ENCODE assay signal across 8 cellular contexts in genomic region chr6:111602481-111603404, GRCh38. TPM values are rescaled to one million over a fixed set of nuclear protein-coding genes. Genes with fewer than 3 reads are reported as not detected.
DNase-seq lines count a peak whose midpoint lies in the region; TF ChIP-seq lines count a peak whose summit lies in the region.

No MANE protein-coding gene starts in this region.

- H3K4me2 ChIP-seq in skeletal muscle satellite cell (ENCODE audit: low read length), result peak overlapping the region; percentile 81

- peak overlapping the region; percentile 64 to 65 for H3K4me3 ChIP-seq in ascending aorta
- H3K4me3 ChIP-seq in skeletal muscle satellite cell (ENCODE audit: low read length), result peak overlapping the region; percentile 70
- no peak overlapping the region for H3K4me3 ChIP-seq in H7 (ENCODE audit: insufficient read depth, low read depth, low read length)

- peak overlapping the region; percentile 92 to 96 for H3K27ac ChIP-seq in ascending aorta

- intact Hi-C loops in ascending aorta (cut with DNase I), result loop anchor here (1.0 to 5.0 kb wide), 2 partner anchors 11 to 270 kb away; partner anchors contain the start of gene FYN

- H3K27me3 ChIP-seq in ascending aorta (no peaks in the 10 kb centered on the region), skeletal muscle satellite cell (ENCODE audit: control insufficient read depth, insufficient read depth, low read length) (no peaks in the 10 kb centered on the region), H7 (ENCODE audit: control insufficient read depth, insufficient read depth, low read length) (no peaks in the 10 kb centered on the region)

- peak overlapping the region; percentile 88 for H3K9ac ChIP-seq in skeletal muscle satellite cell (ENCODE audit: low read depth, low read length)

- H3K36me3 ChIP-seq in ascending aorta (no peaks in the 10 kb centered on the region), skeletal muscle satellite cell (ENCODE audit: insufficient read depth, low read length) (peaks cover 5% of the 10 kb centered on the region), H7 (replicated peaks; ENCODE audit: control insufficient read depth, insufficient read depth, low read length) (no peaks in the 10 kb centered on the region)

- H3K4me1 ChIP-seq in ascending aorta, result peaks cover 13 to 37% of the 10 kb centered on the region in 2 donors
- H3K4me1 ChIP-seq in skeletal muscle satellite cell (ENCODE audit: control insufficient read depth, insufficient read depth, low read length), result peaks cover 46% of the 10 kb centered on the region

- TF ChIP-seq CTCF in ascending aorta (IDR thresholded peaks at IDR 0.05), result no peak

- DNase-seq in EL (peak; percentile 66), ascending aorta (ENCODE audit: low spot score in 2 of 2) (peak; percentile 49 to 89), hepatic stellate cell (ENCODE audit: low spot score) (peak; percentile 82), H7 (no peak), DMS53 treated with DMSO at 0.1 percent for 48 hours (lab: John Stamatoyannopoulos, UW; ENCODE audit: unreplicated experiment) (no peak), ureter (ENCODE audit: low spot score) (no peak), NCI-H2107 (lab: John Stamatoyannopoulos, UW) (no peak)

- H3K9me3 ChIP-seq in ascending aorta (no peaks in the 10 kb centered on the region), skeletal muscle satellite cell (replicated peaks; ENCODE audit: low read length) (no peaks in the 10 kb centered on the region)

RNA-seq across cellular contexts. Expression of gene TRAF3IP2, which starts 2.9 kb away (rescaled TPM):
- total RNA-seq in ascending aorta, result 31.3 TPM
- 23.8 and 34.9 TPM in 2 replicates for total RNA-seq in skeletal muscle satellite cell (2012; rRNA removed)
- 24.1 and 46.7 TPM in 2 replicates for total RNA-seq in H7 (2014; rRNA removed; shearing (Covaris generic))
- total RNA-seq in ureter, result 45.3 TPM

Comparison
In these comparisons a context has a peak if more than half of its experiments do, and no peak if none do; other contexts are left out.
1. DNase-seq: peak in EL (single experiment), ascending aorta (2 of 2) and hepatic stellate cell (single experiment); none in H7 (single experiment), DMS53 treated with DMSO at 0.1 percent for 48 hours (single experiment), ureter (single experiment) and NCI-H2107 (single experiment).